Comparison of ENCODE assay signal across 12 cellular contexts in the genomic region with DNA sequence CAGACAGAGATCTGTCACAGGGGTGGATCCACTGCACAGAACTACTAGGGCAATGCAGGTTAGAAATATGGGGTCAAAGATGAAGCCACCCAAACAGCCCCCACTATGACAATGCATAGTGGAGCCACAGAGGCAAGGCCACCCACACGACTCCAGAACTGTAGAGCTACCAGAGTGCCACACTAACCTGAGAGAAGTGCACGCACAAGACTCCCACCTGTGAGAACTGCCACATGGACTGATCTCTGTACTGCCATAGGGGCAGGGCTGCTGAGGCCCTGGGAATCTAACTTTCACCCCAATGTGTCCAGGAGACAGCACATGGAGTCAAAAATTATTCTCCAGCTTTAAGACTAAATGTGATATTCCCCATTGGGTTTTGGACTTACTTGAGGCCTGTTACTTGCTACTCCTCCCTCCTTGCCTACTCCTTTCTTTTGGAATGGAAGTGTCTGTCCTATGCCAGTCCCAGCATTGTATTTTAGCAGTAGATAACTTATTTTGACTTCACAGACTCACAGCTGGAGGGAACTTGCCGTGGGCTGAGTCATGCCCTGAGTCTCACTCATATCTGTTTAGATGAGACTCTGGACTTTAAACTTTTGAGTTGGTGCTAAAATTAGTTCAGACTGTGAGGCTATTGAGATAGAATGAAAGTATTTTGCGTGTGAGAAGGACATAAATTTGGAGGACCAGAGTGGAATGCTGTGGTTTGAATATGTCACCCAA.
DNase-seq lines count a peak whose midpoint lies in the region; ATAC-seq and TF ChIP-seq lines count a peak whose summit lies in the region.
"Had no signal": no experiment of that assay in that cellular context is flagged by ENCODE, and none has a peak within 500 bp of the region (broad histone marks: within the 10 kb centered on the region; RNA-seq: fewer than 3 reads in every experiment).

No MANE protein-coding gene starts in this region.

- POLR2A ChIA-PET in activated CD4-positive, alpha-beta memory T cell treated with anti-CD3 and anti-CD28 coated beads for 36 hours (lab: Charles Lee), result no interaction called here

- intact Hi-C loops in activated CD4-positive, alpha-beta memory T cell treated with anti-CD3 and anti-CD28 coated beads for 36 hours (cut with micrococcal nuclease), result no loop called here
- intact Hi-C loops in thyroid gland (cut with DNase I), result no loop called here

- no peak for TF ChIP-seq CTCF in lung (IDR thresholded peaks at IDR 0.05; ENCODE audit: control extremely low read depth, extremely low read depth)
- no peak for TF ChIP-seq CTCF in thyroid gland (IDR thresholded peaks at IDR 0.05)

- H3K36me3 ChIP-seq in lung (ENCODE audit: control insufficient read depth in 2 of 2, insufficient read depth in 2 of 2, low read length in 2 of 2) (no peaks in the 10 kb centered on the region), thyroid gland (no peaks in the 10 kb centered on the region)
- H3K36me3 ChIP-seq: thoracic aorta had no signal

- peaks cover 6% of the 10 kb centered on the region for H3K9me3 Mint-ChIP-seq in activated CD4-positive, alpha-beta memory T cell treated with anti-CD3 and anti-CD28 coated beads for 36 hours

- H3K4me1 ChIP-seq in lung (ENCODE audit: control insufficient read depth in 2 of 2, insufficient read depth in 2 of 2, low read length in 2 of 2), result no peaks in the 10 kb centered on the region
- H3K4me1 ChIP-seq in thyroid gland, result no peaks in the 10 kb centered on the region

- no peak for TF ChIP-seq POLR2A in thyroid gland (IDR thresholded peaks at IDR 0.05)

- H3K9me3 ChIP-seq in lung (ENCODE audit: control insufficient read depth in 2 of 2, insufficient read depth in 1 of 2, low read length in 1 of 2), result no peaks in the 10 kb centered on the region
- H3K9me3 ChIP-seq in thyroid gland, result no peaks in the 10 kb centered on the region
- H3K9me3 ChIP-seq: thoracic aorta had no signal

- 71% methylated on average over 4 of the region's 4 CpGs for WGBS in lung, 2 donors
- 88 to 89% methylated on average over 4 of the region's 4 CpGs for WGBS in thyroid gland, 2 donors

- ATAC-seq in GM18868 (IDR thresholded peaks at IDR 0.05; ENCODE audit: unreplicated experiment) (peak; percentile 47), HG03066 (IDR thresholded peaks at IDR 0.05; ENCODE audit: low read depth, unreplicated experiment) (peak; percentile 66), lung (ENCODE audit: insufficient read depth, low FRiP score) (peak; percentile 19)

- no peak overlapping the region for H3K4me3 Mint-ChIP-seq in activated CD4-positive, alpha-beta memory T cell treated with anti-CD3 and anti-CD28 coated beads for 36 hours

- H3K27ac Mint-ChIP-seq in activated CD4-positive, alpha-beta memory T cell treated with anti-CD3 and anti-CD28 coated beads for 36 hours, result no peak overlapping the region

- CTCF ChIA-PET in activated CD4-positive, alpha-beta memory T cell treated with anti-CD3 and anti-CD28 coated beads for 36 hours (lab: Charles Lee), result no interaction called here

- H3K27me3 Mint-ChIP-seq in activated CD4-positive, alpha-beta memory T cell treated with anti-CD3 and anti-CD28 coated beads for 36 hours, result no peaks in the 10 kb centered on the region

- H3K27me3 ChIP-seq in lung (ENCODE audit: control insufficient read depth, insufficient read depth) (no peaks in the 10 kb centered on the region), thyroid gland (no peaks in the 10 kb centered on the region)

- no peaks in the 10 kb centered on the region for H3K36me3 Mint-ChIP-seq in activated CD4-positive, alpha-beta memory T cell treated with anti-CD3 and anti-CD28 coated beads for 36 hours

- H3K4me1 Mint-ChIP-seq in activated CD4-positive, alpha-beta memory T cell treated with anti-CD3 and anti-CD28 coated beads for 36 hours (ENCODE audit: low read depth), result no peaks in the 10 kb centered on the region

- H3K27ac ChIP-seq in lung (ENCODE audit: low read depth in 1 of 2, low read length in 1 of 2) (no peak overlapping the region), thyroid gland (no peak overlapping the region)
- H3K27ac ChIP-seq: C4-2B, thoracic aorta, VCaP had no signal

- no peak overlapping the region for H3K4me3 ChIP-seq in lung
- no peak overlapping the region for H3K4me3 ChIP-seq in thyroid gland (replicated peaks in 1 of 3)
- H3K4me3 ChIP-seq: thoracic aorta had no signal

- DNase-seq in UCSD-AML1 (lab: John Stamatoyannopoulos, UW; ENCODE audit: unreplicated experiment), result peak; percentile 25
- no peak for DNase-seq in lung (ENCODE audit: low spot score)
- no peak for DNase-seq in activated CD4-positive, alpha-beta memory T cell treated with anti-CD3 and anti-CD28 coated beads for 36 hours
- no peak for DNase-seq in thyroid gland
- DNase-seq in HuH-7.5 (ENCODE audit: low spot score), result no peak
- no peak for DNase-seq in effector CD4-positive, alpha-beta T cell
- DNase-seq: stimulated activated CD4-positive, alpha-beta T cell treated with anti-CD3 and anti-CD28 coated beads, Interleukin-2, amount 100 ng/mL, for 48 hours had no signal
